ENCODE assay signal across 8 cellular contexts in genomic region chr19:1103691-1104451, GRCh38. TPM values are rescaled to one million over a fixed set of nuclear protein-coding genes. Genes with fewer than 3 reads are reported as not detected.
A peak's percentile ranks its signal among the peaks of the same experiment; 100 is the strongest.
DNase-seq lines count a peak whose midpoint lies in the region; ATAC-seq, FAIRE-seq and TF ChIP-seq lines count a peak whose summit lies in the region.

Gene GPX4, plus strand, starts transcription at chr19:1103994. Its CDS starts 50 bp downstream, at chr19:1104044.

- H3K27me3 ChIP-seq in pancreas = no peaks in the 10 kb centered on the region
- no peaks in the 10 kb centered on the region for H3K27me3 ChIP-seq in tibial artery

- TF ChIP-seq POLR2A in GM10847 (IDR thresholded peaks at IDR 0.05; ENCODE audit: extremely low read depth, insufficient read length) = peak; percentile 98

- intact Hi-C loops in Right ventricle myocardium inferior (cut with DNase I) = loop anchor here (1.0 to 5.0 kb wide), 2 partner anchors 83 to 307 kb away; partner anchors contain the start of genes PTBP1, RNU6-2 and TMEM259
- intact Hi-C loops in pancreas (cut with DNase I) = no loop called here
- intact Hi-C loops in tibial artery (cut with DNase I; ENCODE audit: low total_unique reads) = loop anchor here (2.0 to 10.0 kb wide), 3 partner anchors 82 to 179 kb away; partner anchors contain the start of genes ARID3A, ATP5F1D, RNU6-2 and TMEM259

- H3K4me1 ChIP-seq in pancreas (peaks cover 7 to 20% (median 13%) of the 10 kb centered on the region in 3 donors), tibial artery (peaks cover 7 to 76% (median 62%) of the 10 kb centered on the region in 4 donors)

- H3K27ac ChIP-seq in pancreas (peak within 1 kb of the TSS; percentile 86 to 95 (median 92)), tibial artery (peak within 1 kb of the TSS; percentile 99 to 100)

- FAIRE-seq in pancreas (lab: Jason Lieb, UNC) = peak; percentile 94

- no peaks in the 10 kb centered on the region for H3K9me3 ChIP-seq in pancreas
- peaks cover 0 to 7% (median 0%) of the 10 kb centered on the region in 3 donors for H3K9me3 ChIP-seq in tibial artery

- no peak for TF ChIP-seq CTCF in pancreas (IDR thresholded peaks at IDR 0.05)
- TF ChIP-seq CTCF in tibial artery (IDR thresholded peaks at IDR 0.05) = peak in 1 of 2 experiments; percentile 6

- H3K36me3 ChIP-seq in pancreas (peaks cover 0 to 17% (median 0%) of the 10 kb centered on the region in 3 donors), tibial artery (peaks cover 24 to 40% (median 37%) of the 10 kb centered on the region in 3 donors)

- WGBS in pancreas, 2 donors = 1% methylated on average over 61 to 96 of the region's 96 CpGs

- ATAC-seq in HG02678 (IDR thresholded peaks at IDR 0.05; ENCODE audit: unreplicated experiment) (peak; percentile 80), Right ventricle myocardium inferior (peak; percentile 86), pancreas (peak; percentile 87 to 92 (median 89))

- H3K4me3 ChIP-seq in pancreas (peak within 1 kb of the TSS; percentile 48 to 81 (median 69)), tibial artery (peak within 1 kb of the TSS; percentile 95 to 98)

- DNase-seq in NCI-H1417 (lab: John Stamatoyannopoulos, UW) (peak; percentile 100), SW 1271 (lab: John Stamatoyannopoulos, UW) (peak; percentile 83 to 95), Right ventricle myocardium inferior (ENCODE audit: missing footprints) (peak; percentile 100), pancreas (peak; percentile 97 to 100 (median 99)), tibial artery (peak; percentile 99 to 100)
- peak; percentile 97 for DNase-seq in activated naive CD8-positive, alpha-beta T cell treated with anti-CD3 and anti-CD28 coated beads, Interleukin-2, amount 50 U/mL, for 16 hours (ENCODE audit: low read depth, low spot score)

RNA-seq across cellular contexts. Expression of gene GPX4, which starts in this region (rescaled TPM):
- 361 TPM for total RNA-seq in Right ventricle myocardium inferior
- 100 to 1,000 TPM in 1 of 6 donors, 10 to 100 TPM in 5; 48.8 to 112 (median 63.8) TPM for total RNA-seq in pancreas
- 100 to 1,000 TPM; 255 to 290 TPM for polyA plus RNA-seq in pancreas

Comparison
In these comparisons a context has a peak if more than half of its experiments do, and no peak if none do; other contexts are left out.
1. Peak in every context shown above with its lines: DNase-seq, ATAC-seq, H3K4me3 ChIP-seq and H3K27ac ChIP-seq.
2. intact Hi-C loops: an anchor here in Right ventricle myocardium inferior (1.0 to 5.0 kb wide) and tibial artery (2.0 to 10.0 kb wide); none called in pancreas.